17 cellular contexts compared by ENCODE assay signal in the genomic region with DNA sequence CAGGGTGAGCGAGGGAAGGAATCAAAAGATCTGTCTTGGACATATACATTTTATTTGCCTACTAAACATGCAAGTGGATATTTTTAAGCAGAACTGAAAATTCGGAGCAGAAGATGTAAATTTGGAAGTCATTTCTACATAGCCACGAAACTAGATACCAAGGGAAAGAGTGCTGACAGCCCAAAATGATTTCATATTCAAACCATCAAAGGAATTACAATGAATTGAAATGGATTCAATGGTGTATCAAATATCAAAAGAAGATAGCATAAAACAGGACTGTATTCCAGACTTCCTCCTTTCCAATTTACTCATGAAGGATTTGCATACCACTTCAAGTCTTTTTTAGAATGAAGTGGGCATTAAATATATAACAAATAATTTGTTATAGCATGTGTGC.
"Had no signal": no experiment of that assay in that cellular context is flagged by ENCODE, and none has a peak within 500 bp of the region (broad histone marks: within the 10 kb centered on the region; RNA-seq: fewer than 3 reads in every experiment).

No MANE protein-coding gene starts in this region.

- H3K4me3 ChIP-seq: breast epithelium, heart left ventricle, left lung, smooth muscle cell, tibial nerve had no signal

- H3K27ac ChIP-seq: breast epithelium, foreskin keratinocyte, heart left ventricle, left lung, tibial nerve, VCaP had no signal

- H3K36me3 ChIP-seq: breast epithelium, heart left ventricle, left lung, tibial nerve had no signal

- H3K4me2 ChIP-seq: smooth muscle cell had no signal

- H3K9me3 ChIP-seq: breast epithelium, heart left ventricle, left lung, tibial nerve had no signal

- H3K27me3 ChIP-seq: breast epithelium, foreskin keratinocyte, heart left ventricle, left lung, tibial nerve had no signal

- ATAC-seq: activated CD4-positive, alpha-beta T cell treated with anti-CD3 and anti-CD28 coated beads for 36 hours; foreskin keratinocyte; heart left ventricle; left lung; natural killer cell; right cardiac atrium; stimulated activated memory B cell treated with anti-CD40 and anti-IgM and Interleukin-4, amounts not matched to agents 10 μg/mL and 1 μg/mL and 100 μg/mL, for 72 hours had no signal

- DNase-seq: activated CD4-positive, alpha-beta memory T cell treated with anti-CD3 and anti-CD28 coated beads, Interleukin-2, amount 10 ng/mL, durations not matched to agents 7 days and 5 days; activated CD4-positive, alpha-beta T cell treated with anti-CD3 and anti-CD28 coated beads for 36 hours; activated gamma-delta T cell; activated T-cell treated with anti-CD3 and anti-CD28 coated beads, Interleukin-2, amount 50 U/mL, for 48 hours; foreskin keratinocyte; heart left ventricle; islet precursor cell; left lung; natural killer cell; right cardiac atrium; stimulated activated CD4-positive, alpha-beta T cell treated with anti-CD3 and anti-CD28 coated beads, Interleukin-1b, Interleukin-23, amount 100 ng/mL, for 48 hours; T1000 had no signal

- H3K4me1 ChIP-seq: breast epithelium, foreskin keratinocyte, left lung had no signal
